ENCODE assay signal across 8 cellular contexts in the genomic region with DNA sequence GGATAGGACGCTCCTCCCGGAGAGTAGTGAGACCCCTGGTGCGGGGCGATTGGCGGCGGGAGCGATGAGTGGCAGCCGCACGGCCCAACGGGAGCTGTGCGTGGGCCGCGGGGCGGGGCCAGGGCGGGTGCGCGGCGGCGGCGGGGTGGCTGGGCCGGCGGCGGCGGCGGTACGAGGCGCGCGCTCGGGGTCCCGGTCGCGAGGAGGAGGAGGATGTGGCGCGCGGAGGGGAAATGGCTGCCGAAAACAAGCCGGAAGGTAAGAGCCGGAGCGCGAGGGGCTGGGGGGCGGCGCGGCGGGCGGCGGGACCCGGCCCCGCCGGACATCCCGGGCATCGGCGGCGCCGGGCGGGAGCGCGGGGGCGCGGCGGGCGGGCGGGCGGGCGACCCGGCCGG. TPM values are rescaled to one million over a fixed set of nuclear protein-coding genes. Genes with fewer than 3 reads are reported as not detected.
A peak's percentile ranks its signal among the peaks of the same experiment; 100 is the strongest.
DNase-seq lines count a peak whose midpoint lies in the region; ATAC-seq and TF ChIP-seq lines count a peak whose summit lies in the region.

CAMTA1 (plus strand) TSS at position 137 of the 395 bp plus-strand sequence; CDS start at position 214, 77 bp downstream.

- peaks cover 43% of the 10 kb centered on the region for H4K20me1 ChIP-seq in Loucy (ENCODE audit: insufficient read depth, low read length, poor library complexity, severe bottlenecking)

- H3K4me3 ChIP-seq in Loucy (ENCODE audit: low read length, poor library complexity, severe bottlenecking) (peak within 1 kb of the TSS; percentile 85), coronary artery (peak within 1 kb of the TSS; percentile 94), vagina (peak within 1 kb of the TSS; percentile 79 to 80)

- no peak for TF ChIP-seq CTCF in Loucy (conservative IDR thresholded peaks at IDR 0.05; ENCODE audit: low read length)
- TF ChIP-seq CTCF in coronary artery (IDR thresholded peaks at IDR 0.05), result no peak
- no peak for TF ChIP-seq CTCF in mesothelial cell of epicardium (IDR thresholded peaks at IDR 0.05; ENCODE audit: unreplicated experiment)
- no peak for TF ChIP-seq CTCF in vagina (IDR thresholded peaks at IDR 0.05)

- intact Hi-C loops in vagina (cut with DNase I), result no loop called here

- peaks cover 30% of the 10 kb centered on the region for H3K4me1 Mint-ChIP-seq in mesothelial cell of epicardium

- peak within 1 kb of the TSS; percentile 94 for H3K4me2 ChIP-seq in Loucy (ENCODE audit: low read depth, low read length, poor library complexity, severe bottlenecking)

- DNase-seq in A172 (ENCODE audit: low spot score) (no peak), coronary artery (ENCODE audit: low spot score) (no peak), mesothelial cell of epicardium (ENCODE audit: low spot score in 2 of 2, unreplicated experiment in 2 of 2) (peak in 1 of 2 experiments; percentile 99), vagina (ENCODE audit: extremely low spot score in 2 of 2) (no peak), NCI-H1105 treated with DMSO at 0.1 percent for 48 hours (lab: John Stamatoyannopoulos, UW) (no peak), AG08396 (ENCODE audit: low spot score) (no peak)

- no peaks in the 10 kb centered on the region for H3K9me3 ChIP-seq in Loucy (ENCODE audit: insufficient read depth, low read depth, low read length)
- H3K9me3 ChIP-seq in vagina, result no peaks in the 10 kb centered on the region

- H3K4me3 Mint-ChIP-seq in mesothelial cell of epicardium, result peak within 1 kb of the TSS; percentile 89

- H3K27me3 Mint-ChIP-seq in mesothelial cell of epicardium (ENCODE audit: low read depth), result no peaks in the 10 kb centered on the region

- H3K4me1 ChIP-seq in Loucy (ENCODE audit: insufficient read depth, low read length, poor library complexity, severe bottlenecking) (peaks cover 45% of the 10 kb centered on the region), vagina (peaks cover 47% of the 10 kb centered on the region)

- H3K9me2 ChIP-seq in Loucy (replicated peaks; ENCODE audit: low read depth, low read length), result no peaks in the 10 kb centered on the region

- H3K27ac ChIP-seq in coronary artery (peak within 1 kb of the TSS; percentile 99 to 100), vagina (peak within 1 kb of the TSS; percentile 99)

- H3K36me3 ChIP-seq in Loucy (ENCODE audit: insufficient read depth, low read length) (no peaks in the 10 kb centered on the region), vagina (no peaks in the 10 kb centered on the region)

- TF ChIP-seq POLR2A in vagina (IDR thresholded peaks at IDR 0.05), result peak in 1 of 2 donors; percentile 71

- H3K27ac Mint-ChIP-seq in mesothelial cell of epicardium, result peak within 1 kb of the TSS; percentile 97

- no peaks in the 10 kb centered on the region for H3F3A ChIP-seq in Loucy (ENCODE audit: low read depth)

- H3K36me3 Mint-ChIP-seq in mesothelial cell of epicardium, result no peaks in the 10 kb centered on the region

- H3K27me3 ChIP-seq in Loucy (ENCODE audit: insufficient read depth, low read length, poor library complexity, severe bottlenecking) (no peaks in the 10 kb centered on the region), vagina (no peaks in the 10 kb centered on the region)

- peaks cover 57% of the 10 kb centered on the region for H3K79me2 ChIP-seq in Loucy (ENCODE audit: insufficient read depth, low read length)

- peak within 1 kb of the TSS; percentile 88 for H2AFZ ChIP-seq in Loucy (ENCODE audit: low read length)

- H3K9me3 Mint-ChIP-seq in mesothelial cell of epicardium, result no peaks in the 10 kb centered on the region

- peak; percentile 66 for ATAC-seq in GM19463 (IDR thresholded peaks at IDR 0.05; ENCODE audit: unreplicated experiment)

- peak within 1 kb of the TSS; percentile 91 for H3K9ac ChIP-seq in Loucy (ENCODE audit: low read depth, low read length, poor library complexity, severe bottlenecking)

RNA-seq across cellular contexts. Expression of gene CAMTA1, which starts in this region (rescaled TPM):
- total RNA-seq in A172 (2014; rRNA removed; shearing (Covaris generic)), result 66.1 and 97.5 TPM in 2 replicates
- total RNA-seq in mesothelial cell of epicardium, result 70.4 to 78.3 TPM (median 71.4 TPM) in 3 replicates
- 62.9 TPM for total RNA-seq in vagina
